In genomic region chr20:36645998-36646397, GRCh38 we compare ENCODE assay signal across 1 cellular context.
TF ChIP-seq lines count a peak whose summit lies in the region.

TSS of gene SLA2 (minus strand) at chr20:36646196. CDS start at chr20:36641335, 4,861 bp downstream.

TF ChIP-seq in SK-N-SH, 30 proteins besides CTCF, POLR2A, EP300 and RAD21 (continued from another document):
- no peak for TF ChIP-seq REST (IDR thresholded peaks at IDR 0.05; ENCODE audit: low read depth, low read length)
